ENCODE assay signal across 11 cellular contexts in the genomic region with DNA sequence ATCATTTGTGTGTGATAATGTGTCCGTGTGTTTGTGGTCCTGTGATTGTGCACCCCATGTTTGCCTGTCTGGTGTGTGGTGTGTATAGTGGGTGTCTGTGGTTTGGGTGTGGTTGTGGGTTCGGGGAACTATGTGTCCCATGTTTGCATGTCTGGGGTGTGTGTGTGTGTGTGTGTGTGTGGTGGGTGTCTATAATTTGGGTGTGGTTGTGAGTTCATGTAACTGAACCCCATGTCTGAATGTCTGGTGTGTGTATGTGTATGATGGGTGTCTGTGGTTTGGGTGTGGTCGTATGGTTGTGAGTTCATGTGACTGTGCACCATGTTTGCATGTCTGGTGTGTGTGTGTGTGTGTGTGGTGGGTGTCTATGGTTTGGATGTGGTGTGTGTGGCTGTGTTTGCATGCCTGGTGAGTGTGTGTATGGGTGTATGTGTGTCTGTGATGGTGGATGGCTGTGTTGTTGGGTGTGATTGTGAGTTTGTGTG. TPM values are rescaled to one million over a fixed set of nuclear protein-coding genes. Genes with fewer than 3 reads are reported as not detected.
DNase-seq lines count a peak whose midpoint lies in the region; ATAC-seq and TF ChIP-seq lines count a peak whose summit lies in the region.
"Had no signal": no experiment of that assay in that cellular context is flagged by ENCODE, and none has a peak within 500 bp of the region (broad histone marks: within the 10 kb centered on the region; RNA-seq: fewer than 3 reads in every experiment).

No MANE protein-coding gene starts in this region.

- in situ Hi-C loops in GM23248 (cut with MboI) = loop anchor here (10.0 kb wide), 1 partner anchor 111 kb away; no protein-coding TSS in a partner anchor

- no peaks in the 10 kb centered on the region for H3K9me2 ChIP-seq in GM23248 (ENCODE audit: insufficient read depth)

- H3K27ac ChIP-seq in GM23248 = no peak overlapping the region
- H3K27ac ChIP-seq in SJCRH30 = peak overlapping the region; percentile 88
- H3K27ac ChIP-seq in skeletal muscle tissue (ENCODE audit: low read depth, low read length) = peak overlapping the region; percentile 89
- H3K27ac ChIP-seq: testis, WERI-Rb-1 had no signal

- H3K27me3 ChIP-seq in GM23248 (replicated peaks; ENCODE audit: insufficient read depth) (no peaks in the 10 kb centered on the region), SJCRH30 (no peaks in the 10 kb centered on the region), skeletal muscle tissue (ENCODE audit: control insufficient read depth in 3 of 3, insufficient read depth in 3 of 3, low read length in 3 of 3) (no peaks in the 10 kb centered on the region)
- H3K27me3 ChIP-seq: testis had no signal

- H3K9ac ChIP-seq in GM23248 = no peak overlapping the region
- peak overlapping the region in 2 of 3 donors; percentile 48 to 83 for H3K9ac ChIP-seq in skeletal muscle tissue (ENCODE audit: low read depth in 1 of 3, low read length in 3 of 3)

- 70 to 75% methylated on average over 3 of the region's 3 CpGs for WGBS in GM23248 (ENCODE audit: low coverage in 1 of 2, low lambda C conversion rate in 2 of 2, missing lambda C conversion rate in 2 of 2), 2 experiments

- no peak overlapping the region for H3K4me2 ChIP-seq in GM23248 (ENCODE audit: unreplicated experiment)

- H3K4me3 ChIP-seq in GM23248 (no peak overlapping the region), SJCRH30 (peak overlapping the region; percentile 42), fibroblast of the aortic adventitia (ENCODE audit: low read depth, low read length) (no peak overlapping the region), skeletal muscle tissue (ENCODE audit: low read length in 3 of 3) (no peak overlapping the region)

- no peaks in the 10 kb centered on the region for H3F3A ChIP-seq in GM23248 (ENCODE audit: insufficient read depth)

- H3K79me2 ChIP-seq in GM23248 (ENCODE audit: insufficient read depth) = no peaks in the 10 kb centered on the region

- no peak for TF ChIP-seq CTCF in fibroblast of the aortic adventitia (IDR thresholded peaks at IDR 0.05; ENCODE audit: insufficient read depth, low read length)

- intact Hi-C loops in Right ventricle myocardium inferior (cut with DNase I) = loop anchor here (2.0 kb wide), 1 partner anchor 47 kb away; no protein-coding TSS in a partner anchor

- H3K4me1 ChIP-seq in GM23248 (ENCODE audit: insufficient read depth) = 0 out of 2 replicates have a peak, but pooled peaks cover 11% of the 10 kb centered on the region
- peaks cover 26% of the 10 kb centered on the region for H3K4me1 ChIP-seq in SJCRH30
- H3K4me1 ChIP-seq in skeletal muscle tissue (ENCODE audit: control insufficient read depth in 3 of 3, insufficient read depth in 3 of 3, low read length in 3 of 3) = peaks cover 21 to 24% (median 23%) of the 10 kb centered on the region in 3 donors
- H3K4me1 ChIP-seq: testis had no signal

- no peak overlapping the region for H2AFZ ChIP-seq in GM23248

- no peaks in the 10 kb centered on the region for H3K36me3 ChIP-seq in GM23248 (ENCODE audit: low read depth)
- H3K36me3 ChIP-seq in SJCRH30 = no peaks in the 10 kb centered on the region
- H3K36me3 ChIP-seq in skeletal muscle tissue (ENCODE audit: control insufficient read depth in 3 of 3, insufficient read depth in 3 of 3, low read length in 3 of 3) = no peaks in the 10 kb centered on the region
- H3K36me3 ChIP-seq: WERI-Rb-1 had no signal

- no peaks in the 10 kb centered on the region for H4K20me1 ChIP-seq in GM23248 (ENCODE audit: insufficient read depth)

- no peaks in the 10 kb centered on the region for H3K9me3 ChIP-seq in GM23248 (ENCODE audit: low read depth)
- no peaks in the 10 kb centered on the region for H3K9me3 ChIP-seq in SJCRH30 (replicated peaks)
- H3K9me3 ChIP-seq in skeletal muscle tissue (ENCODE audit: control insufficient read depth in 3 of 3, low read length in 3 of 3) = no peaks in the 10 kb centered on the region
- H3K9me3 ChIP-seq: testis had no signal

- ATAC-seq in Right ventricle myocardium inferior (no peak), GM19467 (IDR thresholded peaks at IDR 0.05; ENCODE audit: unreplicated experiment) (no peak)

- DNase-seq in GM23248 (peak; percentile 44), SJCRH30 (no peak), fibroblast of the aortic adventitia (ENCODE audit: low read depth) (peak; percentile 42), putamen (ENCODE audit: low spot score) (no peak), Right ventricle myocardium inferior (ENCODE audit: missing footprints) (no peak), NOMO-1 treated with DMSO at 0.1 percent for 48 hours (lab: John Stamatoyannopoulos, UW; ENCODE audit: unreplicated experiment) (no peak)

RNA-seq across cellular contexts. Expression of gene NFIX, which starts 11.1 kb away (rescaled TPM):
- total RNA-seq in GM23248 (2014; rRNA removed; shearing (Covaris generic)) = 71.0 and 81.4 TPM in 2 replicates
- polyA plus RNA-seq in GM23248 (2016; fragmentation: Nextera tagmentation; extraction: Ambion mirVana) = 59.2 and 60.8 TPM in 2 replicates
- 20.2 and 22.4 TPM in 2 replicates for total RNA-seq in SJCRH30 (2014; rRNA removed; shearing (Covaris generic))
- total RNA-seq in fibroblast of the aortic adventitia (ENCODE audit: low replicate concordance) = 68.0 and 160 TPM in 2 replicates
- 49.1 TPM for total RNA-seq in skeletal muscle tissue
- total RNA-seq in Right ventricle myocardium inferior = 159 TPM

RNA-seq across cellular contexts. Expression of gene DAND5, which starts 14.8 kb away (rescaled TPM):
- total RNA-seq in GM23248 (2014; rRNA removed; shearing (Covaris generic)) = not detected in 2 replicates
- polyA plus RNA-seq in GM23248 (2016; fragmentation: Nextera tagmentation; extraction: Ambion mirVana) = not detected in 2 replicates
- total RNA-seq in SJCRH30 (2014; rRNA removed; shearing (Covaris generic)) = not detected in 2 replicates
- total RNA-seq in fibroblast of the aortic adventitia (ENCODE audit: low replicate concordance) (0.18 TPM in 1 of 2 replicates, not detected in the other), skeletal muscle tissue (not detected), Right ventricle myocardium inferior (9.9 TPM)
- total RNA-seq: mesenteric fat pad had no signal

RNA-seq across cellular contexts. Expression of gene GADD45GIP1, which starts 27.2 kb away (rescaled TPM):
- 41.6 and 48.4 TPM in 2 replicates for total RNA-seq in GM23248 (2014; rRNA removed; shearing (Covaris generic))
- polyA plus RNA-seq in GM23248 (2016; fragmentation: Nextera tagmentation; extraction: Ambion mirVana) = 132 and 136 TPM in 2 replicates
- 59.9 and 71.5 TPM in 2 replicates for total RNA-seq in SJCRH30 (2014; rRNA removed; shearing (Covaris generic))
- total RNA-seq in fibroblast of the aortic adventitia (ENCODE audit: low replicate concordance) (23.0 and 38.8 TPM in 2 replicates), skeletal muscle tissue (21.4 TPM), Right ventricle myocardium inferior (33.7 TPM)

RNA-seq across cellular contexts. Expression of gene RAD23A, which starts 38.5 kb away (rescaled TPM):
- 88.5 and 107 TPM in 2 replicates for total RNA-seq in GM23248 (2014; rRNA removed; shearing (Covaris generic))
- 177 and 182 TPM in 2 replicates for polyA plus RNA-seq in GM23248 (2016; fragmentation: Nextera tagmentation; extraction: Ambion mirVana)
- total RNA-seq in SJCRH30 (2014; rRNA removed; shearing (Covaris generic)) = 129 and 131 TPM in 2 replicates
- total RNA-seq in fibroblast of the aortic adventitia (ENCODE audit: low replicate concordance) = 76.8 and 101 TPM in 2 replicates
- total RNA-seq in skeletal muscle tissue = 57.9 TPM
- total RNA-seq in Right ventricle myocardium inferior = 171 TPM

RNA-seq across cellular contexts. Expression of gene CALR, which starts 45.8 kb away (rescaled TPM):
- total RNA-seq in GM23248 (2014; rRNA removed; shearing (Covaris generic)) = 1,238 and 1,432 TPM in 2 replicates
- polyA plus RNA-seq in GM23248 (2016; fragmentation: Nextera tagmentation; extraction: Ambion mirVana) = 1,015 and 1,067 TPM in 2 replicates
- 940 and 960 TPM in 2 replicates for total RNA-seq in SJCRH30 (2014; rRNA removed; shearing (Covaris generic))
- total RNA-seq in fibroblast of the aortic adventitia (ENCODE audit: low replicate concordance) (1,776 and 3,314 TPM in 2 replicates), skeletal muscle tissue (382 TPM), Right ventricle myocardium inferior (496 TPM)

Comparison
In these comparisons a context has a peak if more than half of its experiments do, and no peak if none do; other contexts are left out.
1. DNase-seq: peak in GM23248 (single experiment) and fibroblast of the aortic adventitia (single experiment); none in SJCRH30 (0 of 2), putamen (single experiment), Right ventricle myocardium inferior (single experiment) and NOMO-1 treated with DMSO at 0.1 percent for 48 hours (single experiment).